22 cellular contexts compared by ENCODE assay signal in the genomic region with DNA sequence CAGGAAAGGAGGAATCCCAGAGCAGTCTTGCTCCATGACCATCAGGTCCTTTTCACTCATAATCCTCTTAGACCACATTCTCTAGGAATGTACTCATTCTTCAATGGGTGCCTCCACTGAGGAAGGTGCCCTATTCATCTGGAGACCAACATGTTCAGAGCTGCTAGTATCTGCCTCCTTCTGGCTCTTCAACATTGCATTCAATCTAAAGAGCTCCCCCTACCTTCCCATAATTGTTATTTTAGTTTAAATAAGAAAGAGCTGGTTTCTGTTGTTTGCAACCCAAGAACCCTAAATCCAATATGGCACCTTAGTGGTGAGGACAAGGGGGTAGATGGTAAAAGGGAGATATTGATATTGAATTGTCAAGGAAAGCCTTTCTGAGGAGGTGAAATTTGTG.
"Had no signal": no experiment of that assay in that cellular context is flagged by ENCODE, and none has a peak within 500 bp of the region (broad histone marks: within the 10 kb centered on the region; RNA-seq: fewer than 3 reads in every experiment).

No MANE protein-coding gene starts in this region.

- H3K9ac ChIP-seq: neural progenitor cell had no signal

- H3K27me3 ChIP-seq: hepatocyte, neural progenitor cell, pancreas, testis, upper lobe of left lung had no signal

- H3K79me2 ChIP-seq: hepatocyte had no signal

- H3K4me3 ChIP-seq: hepatocyte, lung, neural progenitor cell, pancreas, spleen, testis, upper lobe of left lung had no signal

- DNase-seq: activated CD4-positive, alpha-beta T cell treated with anti-CD3 and anti-CD28 coated beads, Interleukin-2, amount 10 ng/mL, durations not matched to agents 24 days and 14 days; activated CD4-positive, CD25-positive, alpha-beta regulatory T cell; activated CD8-positive, alpha-beta memory T cell treated with anti-CD3 and anti-CD28 coated beads, Interleukin-2, amount 50 U/mL, for 4 hours; activated CD8-positive, alpha-beta T cell treated with anti-CD3 and anti-CD28 coated beads, Interleukin-2, amount 10 ng/mL, durations not matched to agents 7 days and 5 days; activated effector memory CD4-positive, alpha-beta T cell treated with anti-CD3 and anti-CD28 coated beads, Interleukin-2, amount 50 U/mL, for 16 hours; activated T-cell treated with anti-CD3 and anti-CD28 coated beads, Interleukin-2, amount 50 U/mL, for 48 hours; amniotic stem cell; dermis blood vessel endothelial cell; effector memory CD8-positive, alpha-beta T cell; islet precursor cell; midbrain; naive B cell; pancreas; spleen; stimulated activated naive CD8-positive, alpha-beta T cell treated with anti-CD3 and anti-CD28 coated beads, Interleukin-15, amount 100 ng/mL, for 72 hours; testis; upper lobe of left lung had no signal

- ATAC-seq: activated CD8-positive, alpha-beta T cell treated with anti-CD3 and anti-CD28 coated beads, Interleukin-2, amount 10 ng/mL, durations not matched to agents 7 days and 5 days; effector memory CD8-positive, alpha-beta T cell; pancreas; sciatic nerve; stimulated activated naive CD8-positive, alpha-beta T cell treated with anti-CD3 and anti-CD28 coated beads, Interleukin-15, amount 100 ng/mL, for 72 hours had no signal

- H3K27ac ChIP-seq: epithelial cell of prostate, hepatocyte, neural progenitor cell, pancreas, spleen, testis, upper lobe of left lung had no signal

- FAIRE-seq: pancreas had no signal

- H3K36me3 ChIP-seq: neural progenitor cell, pancreas, spleen, upper lobe of left lung had no signal

- H3K4me1 ChIP-seq: neural progenitor cell, pancreas, spleen, testis, upper lobe of left lung had no signal

- H3K9me3 ChIP-seq: pancreas, spleen, testis, upper lobe of left lung had no signal

- H3K4me2 ChIP-seq: hepatocyte, neural progenitor cell had no signal

- H2AFZ ChIP-seq: hepatocyte, neural progenitor cell had no signal
